ENCODE assay signal across 1 cellular context in the genomic region with DNA sequence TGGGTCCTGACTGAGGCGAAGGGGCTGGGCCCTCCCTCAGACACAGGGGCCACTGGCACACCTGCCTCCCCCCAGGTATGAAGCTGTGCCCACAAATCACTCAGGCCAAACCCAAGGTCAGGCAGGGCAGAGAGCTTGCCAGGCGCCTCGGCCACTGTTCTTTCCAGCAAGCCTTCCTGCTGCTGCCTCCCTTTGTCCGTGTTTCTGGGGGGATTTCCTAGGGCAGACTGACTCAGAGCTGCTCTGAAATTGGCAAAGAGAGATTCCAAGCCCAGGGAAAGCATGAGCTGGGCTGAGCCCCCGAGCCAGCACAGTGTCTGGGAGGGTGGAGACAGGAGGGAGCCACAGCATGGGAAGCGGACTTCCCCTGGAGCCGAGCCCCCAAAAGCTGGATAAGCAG.
TF ChIP-seq lines count a peak whose summit lies in the region.

No MANE protein-coding gene starts in this region.

TF ChIP-seq in GM23338, 12 proteins besides CTCF, POLR2A, EP300 and RAD21 (continued from another document):
- TF ChIP-seq, protein P1, sequence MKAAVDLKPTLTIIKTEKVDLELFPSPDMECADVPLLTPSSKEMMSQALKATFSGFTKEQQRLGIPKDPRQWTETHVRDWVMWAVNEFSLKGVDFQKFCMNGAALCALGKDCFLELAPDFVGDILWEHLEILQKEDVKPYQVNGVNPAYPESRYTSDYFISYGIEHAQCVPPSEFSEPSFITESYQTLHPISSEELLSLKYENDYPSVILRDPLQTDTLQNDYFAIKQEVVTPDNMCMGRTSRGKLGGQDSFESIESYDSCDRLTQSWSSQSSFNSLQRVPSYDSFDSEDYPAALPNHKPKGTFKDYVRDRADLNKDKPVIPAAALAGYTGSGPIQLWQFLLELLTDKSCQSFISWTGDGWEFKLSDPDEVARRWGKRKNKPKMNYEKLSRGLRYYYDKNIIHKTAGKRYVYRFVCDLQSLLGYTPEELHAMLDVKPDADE (IDR thresholded peaks at IDR 0.05), result no peak
- TF ChIP-seq CREB1 (CRISPR knock-in tag; IDR thresholded peaks at IDR 0.05; ENCODE audit: low read depth), result no peak
- no peak for TF ChIP-seq EZH2phosphoT487 (IDR thresholded peaks at IDR 0.05; ENCODE audit: unreplicated experiment)
- no peak for TF ChIP-seq ZNF331 (CRISPR knock-in tag; IDR thresholded peaks at IDR 0.05; ENCODE audit: low read depth)
- no peak for TF ChIP-seq NANOG (IDR thresholded peaks at IDR 0.05; ENCODE audit: borderline replicate concordance)
